Comparison of ENCODE assay signal across 17 cellular contexts in genomic region chr12:46519407-46519806, GRCh38.
A peak's percentile ranks its signal among the peaks of the same experiment; 100 is the strongest.
DNase-seq lines count a peak whose midpoint lies in the region; ATAC-seq, FAIRE-seq and TF ChIP-seq lines count a peak whose summit lies in the region.
"Had no signal": no experiment of that assay in that cellular context is flagged by ENCODE, and none has a peak within 500 bp of the region (broad histone marks: within the 10 kb centered on the region; RNA-seq: fewer than 3 reads in every experiment).

No MANE protein-coding gene starts in this region.

- H3K79me2 ChIP-seq in HepG2 (ENCODE audit: insufficient read depth, low read length) = peaks cover 4% of the 10 kb centered on the region

- no peak overlapping the region for H2AFZ ChIP-seq in HepG2 (ENCODE audit: low read length)

- in situ Hi-C loops in HepG2 (cut with HindIII; ENCODE audit: extremely low pct_ligation_motif_present, low pct_unique_long_range_greater_than_20kb) (no loop called here), gastrocnemius medialis (cut with MboI; ENCODE audit: low sequenced_read_pairs in 4 of 4) (no loop called here)

- FAIRE-seq in HepG2 (lab: Jason Lieb, UNC) (peak; percentile 92), GM19239 (lab: Jason Lieb, UNC) (no peak)

- WGBS in HepG2 (ENCODE audit: low lambda C conversion rate) = 59% methylated on average over 1 of the region's 1 CpG
- 100% methylated on average over 1 of the region's 1 CpG for WGBS in right lobe of liver (ENCODE audit: insufficient coverage, low coverage, low lambda C conversion rate, missing lambda C conversion rate)
- 97% methylated on average over 1 of the region's 1 CpG for WGBS in urinary bladder

- H3K27ac Mint-ChIP-seq in chondrocyte (ENCODE audit: unreplicated experiment) (peak overlapping the region; percentile 81), osteocyte (ENCODE audit: unreplicated experiment) (peak overlapping the region; percentile 84)
- H3K27ac Mint-ChIP-seq: dendritic cell treated with granulocyte-macrophage colony-stimulating factor and Interleukin-4, amounts not matched to agents 40 ng/mL and 50 ng/mL, for 4 days had no signal

- no peaks in the 10 kb centered on the region for H3K36me3 Mint-ChIP-seq in chondrocyte (ENCODE audit: low read depth)
- H3K36me3 Mint-ChIP-seq in osteocyte (ENCODE audit: unreplicated experiment) = peaks cover 4% of the 10 kb centered on the region

- POLR2A ChIA-PET in HepG2 (lab: Yijun Ruan, JAX) = interaction anchor here (1.1 to 1.3 kb wide), 2 partner anchors 66 to 146 kb away, joined by 3 to 4 read pairs; no protein-coding TSS in a partner anchor

- no peaks in the 10 kb centered on the region for H3K9me3 Mint-ChIP-seq in chondrocyte (ENCODE audit: low read depth)
- peaks cover 6% of the 10 kb centered on the region for H3K9me3 Mint-ChIP-seq in osteocyte (ENCODE audit: unreplicated experiment)
- H3K9me3 Mint-ChIP-seq: dendritic cell treated with granulocyte-macrophage colony-stimulating factor and Interleukin-4, amounts not matched to agents 40 ng/mL and 50 ng/mL, for 4 days had no signal

- no peak for TF ChIP-seq RAD21 in HepG2 (CRISPR knock-in tag; IDR thresholded peaks at IDR 0.05)

- peak; percentile 27 for ATAC-seq in HepG2
- ATAC-seq in right lobe of liver = no peak
- ATAC-seq in gastrocnemius medialis = no peak

- no peaks in the 10 kb centered on the region for H3K27me3 ChIP-seq in HepG2 (ENCODE audit: control insufficient read depth in 1 of 2, insufficient read depth in 2 of 2, low read length in 2 of 2)
- no peaks in the 10 kb centered on the region for H3K27me3 ChIP-seq in right lobe of liver
- no peaks in the 10 kb centered on the region for H3K27me3 ChIP-seq in gastrocnemius medialis
- H3K27me3 ChIP-seq: brain microvascular endothelial cell had no signal

- H3K9me3 ChIP-seq in HepG2 (ENCODE audit: low read length) = no peaks in the 10 kb centered on the region
- H3K9me3 ChIP-seq in right lobe of liver = no peaks in the 10 kb centered on the region
- no peaks in the 10 kb centered on the region for H3K9me3 ChIP-seq in gastrocnemius medialis
- H3K9me3 ChIP-seq: SK-N-SH had no signal

- H3K4me1 Mint-ChIP-seq in chondrocyte (ENCODE audit: low read depth) (peaks cover 57% of the 10 kb centered on the region), osteocyte (ENCODE audit: unreplicated experiment) (peaks cover 67% of the 10 kb centered on the region)

- peak in 1 of 2 experiments; percentile 80; a peak in 2 of 4 replicates for TF ChIP-seq EP300 in HepG2 (IDR thresholded peaks at IDR 0.05; ENCODE audit: low read depth in 2 of 2, low read length in 2 of 2)
- TF ChIP-seq EP300 in HepG2 (CRISPR knock-in tag; IDR thresholded peaks at IDR 0.05; ENCODE audit: borderline replicate concordance) = no peak

- H3K27ac ChIP-seq in HepG2 (ENCODE audit: extremely low read length, insufficient read depth, low read length) = peak overlapping the region; percentile 48
- no peak overlapping the region for H3K27ac ChIP-seq in right lobe of liver
- H3K27ac ChIP-seq in urinary bladder (ENCODE audit: low read depth) = peak overlapping the region; percentile 55
- peak overlapping the region in 2 of 4 donors; percentile 24 to 35 for H3K27ac ChIP-seq in gastrocnemius medialis
- H3K27ac ChIP-seq: brain microvascular endothelial cell had no signal

- TF ChIP-seq CTCF in HepG2 (CRISPR knock-in tag; IDR thresholded peaks at IDR 0.05) (no peak), right lobe of liver (IDR thresholded peaks at IDR 0.05) (no peak), chondrocyte (IDR thresholded peaks at IDR 0.05) (no peak), osteocyte (IDR thresholded peaks at IDR 0.05) (no peak), gastrocnemius medialis (IDR thresholded peaks at IDR 0.05 in 4 of 5, conservative IDR thresholded peaks at IDR 0.05 in 1 of 5) (no peak)

- no TSS peak for BruUV-seq in HepG2 (replicated peaks; lab: Mats Ljungman, UMichigan)

- DNase-seq in HepG2 (ENCODE audit: low spot score) (peak; percentile 68), right lobe of liver (no peak), chondrocyte (ENCODE audit: low spot score) (no peak), osteocyte (ENCODE audit: extremely low spot score, unreplicated experiment) (no peak), gastrocnemius medialis (no peak), OCI-M2 (lab: John Stamatoyannopoulos, UW; ENCODE audit: unreplicated experiment) (no peak), GM19239 (ENCODE audit: insufficient read length, low spot score) (no peak)
- DNase-seq: activated gamma-delta T cell treated with Interleukin-2 at 50 U/mL for 16 hours; brain microvascular endothelial cell; COR-L47; mammary epithelial cell; NCI-H146; NCI-H82; SK-N-SH; stimulated activated CD4-positive, alpha-beta T cell treated with anti-CD3 and anti-CD28 coated beads, Interleukin-15, amount 100 ng/mL, for 24 hours had no signal

- intact Hi-C loops in HepG2 (cut with micrococcal nuclease; ENCODE audit: unreplicated experiment) (no loop called here), right lobe of liver (cut with DNase I) (no loop called here), gastrocnemius medialis (cut with DNase I; ENCODE audit: low total_unique reads) (no loop called here)

- no peak overlapping the region; a peak in 1 of 6 replicates for H3K4me3 ChIP-seq in HepG2 (replicated peaks in 1 of 3; ENCODE audit: insufficient read depth in 1 of 3, low read depth in 2 of 3, low read length in 3 of 3)
- no peak overlapping the region for H3K4me3 ChIP-seq in right lobe of liver
- H3K4me3 ChIP-seq in urinary bladder (ENCODE audit: low read depth, low read length) = no peak overlapping the region
- H3K4me3 ChIP-seq in gastrocnemius medialis = no peak overlapping the region

- peaks cover 100% of the 10 kb centered on the region for H3K4me1 ChIP-seq in HepG2 (ENCODE audit: insufficient read depth, low read length)
- H3K4me1 ChIP-seq in right lobe of liver = no peaks in the 10 kb centered on the region
- peaks cover 2% of the 10 kb centered on the region for H3K4me1 ChIP-seq in urinary bladder (ENCODE audit: insufficient read depth)
- H3K4me1 ChIP-seq in gastrocnemius medialis = peaks cover 25 to 32% of the 10 kb centered on the region in 2 donors

- H3K9ac ChIP-seq in HepG2 (ENCODE audit: insufficient read depth, low read depth, low read length) = no peak overlapping the region
- H3K9ac ChIP-seq: SK-N-SH had no signal

- TF ChIP-seq POLR2A in HepG2 (IDR thresholded peaks at IDR 0.05; ENCODE audit: insufficient read depth in 1 of 2, low read depth in 2 of 2, low read length in 2 of 2) = no peak
- TF ChIP-seq POLR2A in right lobe of liver (IDR thresholded peaks at IDR 0.05) = no peak
- no peak for TF ChIP-seq POLR2A in gastrocnemius medialis (IDR thresholded peaks at IDR 0.05)

- CTCF ChIA-PET in HepG2 (lab: Yijun Ruan, JAX; ENCODE audit: low intra/inter-chr PET ratio, low total read pairs) = no interaction called here

- H3K36me3 ChIP-seq in HepG2 (replicated peaks in 1 of 2; ENCODE audit: control insufficient read depth in 1 of 2, insufficient read depth in 2 of 2, low read length in 2 of 2) = 0 out of 5 replicates have a peak, but pooled peaks cover 0 to 1% of the 10 kb centered on the region in 2 experiments
- H3K36me3 ChIP-seq in right lobe of liver = no peaks in the 10 kb centered on the region
- H3K36me3 ChIP-seq in urinary bladder (ENCODE audit: insufficient read depth) = no peaks in the 10 kb centered on the region
- H3K36me3 ChIP-seq in gastrocnemius medialis = no peaks in the 10 kb centered on the region
- H3K36me3 ChIP-seq: brain microvascular endothelial cell had no signal

- peak overlapping the region; percentile 48 for H3K4me2 ChIP-seq in HepG2 (ENCODE audit: low read depth, low read length)
- H3K4me2 ChIP-seq: SK-N-SH had no signal

- H3K27me3 Mint-ChIP-seq in chondrocyte (ENCODE audit: low read depth) = no peaks in the 10 kb centered on the region
- H3K27me3 Mint-ChIP-seq in osteocyte (ENCODE audit: unreplicated experiment) = no peaks in the 10 kb centered on the region
- H3K27me3 Mint-ChIP-seq: dendritic cell treated with granulocyte-macrophage colony-stimulating factor and Interleukin-4, amounts not matched to agents 40 ng/mL and 50 ng/mL, for 4 days had no signal

- H4K20me1 ChIP-seq in HepG2 (ENCODE audit: insufficient read depth, low read length) = no peaks in the 10 kb centered on the region

- no peak overlapping the region for H3K4me3 Mint-ChIP-seq in chondrocyte (ENCODE audit: unreplicated experiment)
- no peak overlapping the region for H3K4me3 Mint-ChIP-seq in osteocyte (ENCODE audit: unreplicated experiment)
- H3K4me3 Mint-ChIP-seq: dendritic cell treated with granulocyte-macrophage colony-stimulating factor and Interleukin-4, amounts not matched to agents 40 ng/mL and 50 ng/mL, for 4 days had no signal

TF ChIP-seq in HepG2, 621 proteins besides CTCF, POLR2A, EP300 and RAD21 (continues in another document):
- TF ChIP-seq MED13 (CRISPR knock-in tag; IDR thresholded peaks at IDR 0.05) (0 out of 2 replicates have a peak, but pooled peaks have one; percentile 47), HNF4A (CRISPR knock-in tag; IDR thresholded peaks at IDR 0.05) (peak; percentile 84), CREM (IDR thresholded peaks at IDR 0.05) (peak; percentile 36; the same call in 1 of the 2 replicates), CREM (CRISPR knock-in tag; IDR thresholded peaks at IDR 0.05) (no peak), SALL1 (CRISPR knock-in tag; IDR thresholded peaks at IDR 0.05) (peak; percentile 48; the same call in 1 of the 2 replicates), HDAC1 (CRISPR knock-in tag; IDR thresholded peaks at IDR 0.05) (peak; percentile 54; the same call in 1 of the 2 replicates), SIX1 (CRISPR knock-in tag; IDR thresholded peaks at IDR 0.05; ENCODE audit: borderline replicate concordance) (peak; percentile 63; the same call in 1 of the 2 replicates), CREBL2 (CRISPR knock-in tag; IDR thresholded peaks at IDR 0.05; ENCODE audit: borderline replicate concordance) (no peak), MLLT10 (CRISPR knock-in tag; IDR thresholded peaks at IDR 0.05) (no peak), ZNF7 (CRISPR knock-in tag; IDR thresholded peaks at IDR 0.05) (peak; percentile 66), ASH2L (IDR thresholded peaks at IDR 0.05; ENCODE audit: insufficient read length, low read depth, low read length) (no peak), SAP130 (CRISPR knock-in tag; IDR thresholded peaks at IDR 0.05; ENCODE audit: low read depth) (0 out of 2 replicates have a peak, but pooled peaks have one; percentile 30), IRF9 (CRISPR knock-in tag; IDR thresholded peaks at IDR 0.05; ENCODE audit: borderline replicate concordance) (no peak)

Comparison
In these comparisons a context has a peak if more than half of its experiments do, and no peak if none do; other contexts are left out.
1. H3K27ac ChIP-seq: peak in HepG2 (single experiment) and urinary bladder (single experiment); none in right lobe of liver (0 of 3).